In genomic region chr7:1531979-1532455, GRCh38 we compare ENCODE assay signal across 9 cellular contexts. TPM values are rescaled to one million over a fixed set of nuclear protein-coding genes. Genes with fewer than 3 reads are reported as not detected.
DNase-seq lines count a peak whose midpoint lies in the region; ATAC-seq and TF ChIP-seq lines count a peak whose summit lies in the region.
"Had no signal": no experiment of that assay in that cellular context is flagged by ENCODE, and none has a peak within 500 bp of the region (broad histone marks: within the 10 kb centered on the region; RNA-seq: fewer than 3 reads in every experiment).

No MANE protein-coding gene starts in this region.

- CTCF ChIA-PET in activated CD4-positive, alpha-beta memory T cell treated with anti-CD3 and anti-CD28 coated beads for 36 hours (lab: Charles Lee), result no interaction called here

- TF ChIP-seq POLR2A in spleen (IDR thresholded peaks at IDR 0.05), result no peak

- peak overlapping the region; percentile 49 for H3K4me3 ChIP-seq in HAP-1
- peak overlapping the region; percentile 45 to 85 (median 58) for H3K4me3 ChIP-seq in spleen

- ATAC-seq in HG02571 (IDR thresholded peaks at IDR 0.05; ENCODE audit: unreplicated experiment) (no peak), HG03095 (IDR thresholded peaks at IDR 0.05; ENCODE audit: unreplicated experiment) (no peak)

- H3K4me1 ChIP-seq in HAP-1 (peaks cover 17% of the 10 kb centered on the region), spleen (peaks cover 14 to 68% (median 51%) of the 10 kb centered on the region in 6 donors)

- POLR2A ChIA-PET in activated CD4-positive, alpha-beta memory T cell treated with anti-CD3 and anti-CD28 coated beads for 36 hours (lab: Charles Lee), result interaction anchor here (0.7 kb wide), 1 partner anchor 18 kb away, joined by 3 read pairs; no protein-coding TSS in a partner anchor

- no peaks in the 10 kb centered on the region for H3K27me3 ChIP-seq in HAP-1 (ENCODE audit: low read depth)
- H3K27me3 ChIP-seq in spleen (replicated peaks in 1 of 7), result no peaks in the 10 kb centered on the region

- intact Hi-C loops in activated CD4-positive, alpha-beta memory T cell treated with anti-CD3 and anti-CD28 coated beads for 36 hours (cut with micrococcal nuclease), result loop anchor here (1.0 to 5.0 kb wide), 3 partner anchors 28 to 75 kb away; partner anchors contain the start of genes INTS1 and MICALL2
- intact Hi-C loops in spleen (cut with DNase I; ENCODE audit: low total_unique reads), result no loop called here

- TF ChIP-seq CTCF in glutamatergic neuron (IDR thresholded peaks at IDR 0.05; ENCODE audit: partially characterized antibody, unreplicated experiment) (no peak), spleen (IDR thresholded peaks at IDR 0.05 in 8 of 11, conservative IDR thresholded peaks at IDR 0.05 in 3 of 11) (no peak)

- in situ Hi-C loops in HAP-1 (cut with MboI; ENCODE audit: low sequenced_read_pairs), result no loop called here

- H3K9me3 ChIP-seq in HAP-1 (no peaks in the 10 kb centered on the region), spleen (no peaks in the 10 kb centered on the region)

- H3K4me3 Mint-ChIP-seq in activated CD4-positive, alpha-beta memory T cell treated with anti-CD3 and anti-CD28 coated beads for 36 hours, result peak overlapping the region; percentile 81
- H3K4me3 Mint-ChIP-seq in glutamatergic neuron (ENCODE audit: unreplicated experiment), result peak overlapping the region; percentile 85

- H3K36me3 ChIP-seq in HAP-1 (replicated peaks), result peaks cover 2% of the 10 kb centered on the region; the same call in 1 of the 2 replicates
- H3K36me3 ChIP-seq in spleen, result peaks cover 0 to 26% (median 5%) of the 10 kb centered on the region in 6 donors

- H3K9me3 Mint-ChIP-seq in activated CD4-positive, alpha-beta memory T cell treated with anti-CD3 and anti-CD28 coated beads for 36 hours, result no peaks in the 10 kb centered on the region
- no peaks in the 10 kb centered on the region for H3K9me3 Mint-ChIP-seq in glutamatergic neuron (ENCODE audit: unreplicated experiment)

- H3K4me1 Mint-ChIP-seq in activated CD4-positive, alpha-beta memory T cell treated with anti-CD3 and anti-CD28 coated beads for 36 hours (ENCODE audit: low read depth), result peaks cover 26% of the 10 kb centered on the region
- H3K4me1 Mint-ChIP-seq in glutamatergic neuron (ENCODE audit: low read depth, unreplicated experiment), result peaks cover 11% of the 10 kb centered on the region

- H3K27me3 Mint-ChIP-seq in activated CD4-positive, alpha-beta memory T cell treated with anti-CD3 and anti-CD28 coated beads for 36 hours, result no peaks in the 10 kb centered on the region
- H3K27me3 Mint-ChIP-seq in glutamatergic neuron (ENCODE audit: unreplicated experiment), result peaks cover 4% of the 10 kb centered on the region

- DNase-seq in HAP-1 (ENCODE audit: low spot score in 2 of 2) (no peak), glutamatergic neuron (no peak), spleen (no peak), NCI-H1105 treated with DMSO at 0.1 percent for 48 hours (lab: John Stamatoyannopoulos, UW) (no peak)
- DNase-seq in activated CD4-positive, alpha-beta memory T cell treated with anti-CD3 and anti-CD28 coated beads for 36 hours, result peak; percentile 18
- no peak for DNase-seq in activated effector memory CD4-positive, alpha-beta T cell treated with Interleukin-2 at 50 U/mL for 16 hours
- DNase-seq: NCI-H1092 had no signal

- H3K36me3 Mint-ChIP-seq in activated CD4-positive, alpha-beta memory T cell treated with anti-CD3 and anti-CD28 coated beads for 36 hours, result peaks cover 8% of the 10 kb centered on the region
- H3K36me3 Mint-ChIP-seq in glutamatergic neuron (ENCODE audit: unreplicated experiment), result no peaks in the 10 kb centered on the region

- peak overlapping the region; percentile 82 to 94 (median 89) for H3K27ac ChIP-seq in spleen

- 22 to 38% (median 27%) methylated on average over 6 to 10 of the region's 10 CpGs for WGBS in spleen, 5 donors

- H3K27ac Mint-ChIP-seq in activated CD4-positive, alpha-beta memory T cell treated with anti-CD3 and anti-CD28 coated beads for 36 hours, result peak overlapping the region; percentile 82
- H3K27ac Mint-ChIP-seq in glutamatergic neuron (ENCODE audit: unreplicated experiment), result peak overlapping the region; percentile 33

RNA-seq across cellular contexts. Expression of gene MAFK, which starts 1.5 kb away (rescaled TPM):
- 10 to 100 TPM; 34.9 to 36.1 TPM for total RNA-seq in activated CD4-positive, alpha-beta memory T cell treated with anti-CD3 and anti-CD28 coated beads for 36 hours
- 10.5 TPM for total RNA-seq in glutamatergic neuron (ENCODE audit: unreplicated experiment)
- total RNA-seq in spleen, result 10 to 100 TPM; 11.2 to 36.6 (median 27.0) TPM
- polyA plus RNA-seq in spleen, result 10 to 100 TPM in 2 of 3 donors, 1 to 10 TPM in 1; 8.9 to 30.4 (median 10.3) TPM

RNA-seq across cellular contexts. Expression of gene TMEM184A, which starts 24.0 kb away (rescaled TPM):
- not detected for total RNA-seq in activated CD4-positive, alpha-beta memory T cell treated with anti-CD3 and anti-CD28 coated beads for 36 hours
- total RNA-seq in glutamatergic neuron (ENCODE audit: unreplicated experiment) (20.7 TPM), spleen (under 1 TPM in 3 of 7 donors, not detected in 4; 0.17 to 0.39 (median 0.28) TPM)
- polyA plus RNA-seq in spleen, result under 1 TPM; 0.09 to 0.26 (median 0.15) TPM

RNA-seq across cellular contexts. Expression of gene INTS1, which starts 27.8 kb away (rescaled TPM):
- total RNA-seq in activated CD4-positive, alpha-beta memory T cell treated with anti-CD3 and anti-CD28 coated beads for 36 hours, result 10 to 100 TPM; 86.4 to 92.5 TPM
- 108 TPM for total RNA-seq in glutamatergic neuron (ENCODE audit: unreplicated experiment)
- 10 to 100 TPM; 47.3 to 95.7 (median 79.0) TPM for total RNA-seq in spleen
- polyA plus RNA-seq in spleen, result 100 to 1,000 TPM in 1 of 3 donors, 10 to 100 TPM in 2; 51.4 to 126 (median 80.3) TPM

RNA-seq across cellular contexts. Expression of gene PSMG3, which starts 37.8 kb away (rescaled TPM):
- total RNA-seq in activated CD4-positive, alpha-beta memory T cell treated with anti-CD3 and anti-CD28 coated beads for 36 hours, result 10 to 100 TPM; 48.1 to 55.0 TPM
- 56.6 TPM for total RNA-seq in glutamatergic neuron (ENCODE audit: unreplicated experiment)
- 10 to 100 TPM; 18.2 to 41.1 (median 23.0) TPM for total RNA-seq in spleen
- polyA plus RNA-seq in spleen, result 10 to 100 TPM; 84.5 to 89.9 (median 86.7) TPM

Comparison
In these comparisons a context has a peak if more than half of its experiments do, and no peak if none do; other contexts are left out.
1. RNA of gene TMEM184A, which starts 24.0 kb away (total RNA-seq): 20.7 TPM in glutamatergic neuron (single experiment); 0.17 to 0.39 TPM in spleen and not detected in activated CD4-positive, alpha-beta memory T cell treated with anti-CD3 and anti-CD28 coated beads for 36 hours; every median in the first group is over 10 times any median in the second.